In genomic region chr1:148808936-148809296, GRCh38 we compare ENCODE assay signal across 7 cellular contexts. TPM values are rescaled to one million over a fixed set of nuclear protein-coding genes. Genes with fewer than 3 reads are reported as not detected.
A peak's percentile ranks its signal among the peaks of the same experiment; 100 is the strongest.
DNase-seq lines count a peak whose midpoint lies in the region; ATAC-seq and TF ChIP-seq lines count a peak whose summit lies in the region.
"Not testable (repeated sequence)": the region's sequence is repeated elsewhere in the genome, so short reads cannot be mapped to it uniquely, and the experiment has no call there.

No MANE protein-coding gene starts in this region.

- CTCF ChIA-PET in IMR-90 (lab: Yijun Ruan, JAX), result not testable (repeated sequence)

- dilution Hi-C loops in IMR-90 (cut with HindIII; ENCODE audit: low sequenced_read_pairs, unreplicated experiment), result not testable (repeated sequence)

- TF ChIP-seq EP300 in gastroesophageal sphincter (IDR thresholded peaks at IDR 0.05), result not testable (repeated sequence)

- intact Hi-C loops in IMR-90 (cut with micrococcal nuclease); Right ventricle myocardium superior (cut with DNase I); psoas muscle (cut with DNase I): not testable (repeated sequence)

- not testable (repeated sequence) for H3K9ac ChIP-seq in IMR-90 (ENCODE audit: low read depth, low read length)

- H3K4me3 ChIP-seq in IMR-90 (ENCODE audit: insufficient read depth, low read depth, low read length); gastroesophageal sphincter; psoas muscle: not testable (repeated sequence)

- in situ Hi-C loops in IMR-90 (cut with MboI; ENCODE audit: low sequenced_read_pairs), result not testable (repeated sequence)

- H2BK120ac ChIP-seq in IMR-90 (ENCODE audit: low read depth, low read length), result not testable (repeated sequence)

- H3K36me3 ChIP-seq in IMR-90 (ENCODE audit: control insufficient read depth, insufficient read depth, low read length); gastroesophageal sphincter; psoas muscle (ENCODE audit: insufficient read depth in 1 of 2, low read depth in 1 of 2): not testable (repeated sequence)

- TF ChIP-seq POLR2A in IMR-90 (IDR thresholded peaks at IDR 0.05; ENCODE audit: low read depth, low read length); gastroesophageal sphincter (IDR thresholded peaks at IDR 0.05): not testable (repeated sequence)

- not testable (repeated sequence) for H2BK5ac ChIP-seq in IMR-90 (ENCODE audit: low read depth, low read length, poor library complexity, severe bottlenecking)

- WGBS in IMR-90 (ENCODE audit: extremely low coverage in 2 of 2, insufficient read length in 1 of 2), 2 experiments, result no CpG with 5 or more reads among the region's 6 CpGs
- WGBS in gastroesophageal sphincter (ENCODE audit: low coverage in 1 of 2), 2 donors, result no CpG with 5 or more reads among the region's 6 CpGs
- no CpG with 5 or more reads among the region's 6 CpGs for WGBS in psoas muscle, 3 donors

- not testable (repeated sequence) for H3K4me1 ChIP-seq in IMR-90 (ENCODE audit: control insufficient read depth, insufficient read depth, low read length); foreskin keratinocyte; gastroesophageal sphincter; psoas muscle

- H3K23ac ChIP-seq in IMR-90 (ENCODE audit: low read depth, low read length), result not testable (repeated sequence)

- TF ChIP-seq RAD21 in IMR-90 (IDR thresholded peaks at IDR 0.05; ENCODE audit: low read length), result not testable (repeated sequence)

- not testable (repeated sequence) for H2AFZ ChIP-seq in IMR-90 (replicated peaks; ENCODE audit: low read length, poor library complexity)

- DNase-seq in IMR-90; foreskin keratinocyte; Right ventricle myocardium superior; psoas muscle; stimulated activated naive CD8-positive, alpha-beta T cell treated with anti-CD3 and anti-CD28 coated beads, Interleukin-15, amount 100 ng/mL, for 72 hours: not testable (repeated sequence)

- H3K27ac ChIP-seq in IMR-90 (ENCODE audit: insufficient read depth, low read length); foreskin keratinocyte; gastroesophageal sphincter; psoas muscle: not testable (repeated sequence)

- TF ChIP-seq CTCF in IMR-90 (conservative IDR thresholded peaks at IDR 0.05; ENCODE audit: low read depth, low read length); foreskin keratinocyte (conservative IDR thresholded peaks at IDR 0.05); gastroesophageal sphincter (IDR thresholded peaks at IDR 0.05); psoas muscle (IDR thresholded peaks at IDR 0.05): not testable (repeated sequence)

- not testable (repeated sequence) for H3K4me1 Mint-ChIP-seq in stimulated activated naive CD8-positive, alpha-beta T cell treated with anti-CD3 and anti-CD28 coated beads, Interleukin-15, amount 100 ng/mL, for 72 hours

- H2BK20ac ChIP-seq in IMR-90 (ENCODE audit: low read depth, low read length), result not testable (repeated sequence)

- not testable (repeated sequence) for H3K4ac ChIP-seq in IMR-90 (ENCODE audit: low read depth, low read length)

- H3K4me2 ChIP-seq in IMR-90 (ENCODE audit: low read depth, low read length), result not testable (repeated sequence)

- not testable (repeated sequence) for H3K27me3 ChIP-seq in IMR-90 (ENCODE audit: control insufficient read depth, insufficient read depth, low read length); foreskin keratinocyte; gastroesophageal sphincter; psoas muscle (ENCODE audit: insufficient read depth in 3 of 3, low read length in 2 of 3)

- not testable (repeated sequence) for H3K56ac ChIP-seq in IMR-90 (ENCODE audit: extremely low read depth, insufficient read depth, low read length)

- not testable (repeated sequence) for H3K27ac Mint-ChIP-seq in stimulated activated naive CD8-positive, alpha-beta T cell treated with anti-CD3 and anti-CD28 coated beads, Interleukin-15, amount 100 ng/mL, for 72 hours

- H3K14ac ChIP-seq in IMR-90 (replicated peaks; ENCODE audit: low read depth, low read length), result not testable (repeated sequence)

- not testable (repeated sequence) for H3K9me3 Mint-ChIP-seq in stimulated activated naive CD8-positive, alpha-beta T cell treated with anti-CD3 and anti-CD28 coated beads, Interleukin-15, amount 100 ng/mL, for 72 hours

- not testable (repeated sequence) for H4K20me1 ChIP-seq in IMR-90 (ENCODE audit: insufficient read depth, low read length)

- POLR2A ChIA-PET in IMR-90 (lab: Charles Lee; ENCODE audit: unreplicated experiment), result not testable (repeated sequence)

- not testable (repeated sequence) for H2AK5ac ChIP-seq in IMR-90 (ENCODE audit: low read depth, low read length)

- H4K5ac ChIP-seq in IMR-90 (ENCODE audit: low read depth, low read length), result not testable (repeated sequence)

- H3K9me1 ChIP-seq in IMR-90 (ENCODE audit: insufficient read depth, low read length), result not testable (repeated sequence)

- not testable (repeated sequence) for H4K8ac ChIP-seq in IMR-90 (ENCODE audit: low read depth in 2 of 2, low read length in 2 of 2)

- not testable (repeated sequence) for H3K18ac ChIP-seq in IMR-90 (ENCODE audit: low read depth, low read length)

- H4K91ac ChIP-seq in IMR-90 (ENCODE audit: insufficient read depth, low read depth, low read length), result not testable (repeated sequence)

- not testable (repeated sequence) for H3K4me3 Mint-ChIP-seq in stimulated activated naive CD8-positive, alpha-beta T cell treated with anti-CD3 and anti-CD28 coated beads, Interleukin-15, amount 100 ng/mL, for 72 hours

- not testable (repeated sequence) for H3K9me3 ChIP-seq in IMR-90 (ENCODE audit: control insufficient read depth, insufficient read depth, low read length); gastroesophageal sphincter; psoas muscle

- H2BK15ac ChIP-seq in IMR-90 (ENCODE audit: low read depth, low read length), result not testable (repeated sequence)

- not testable (repeated sequence) for BruUV-seq in IMR-90 (replicated peaks; lab: Mats Ljungman, UMichigan)

- peak; percentile 46 for ATAC-seq in IMR-90 (ENCODE audit: low read depth)
- ATAC-seq in SK-N-SH treated with all-trans-retinoic acid at 6 μM for 48 hours, result peak; percentile 77
- peak; percentile 36 for ATAC-seq in foreskin keratinocyte
- ATAC-seq in gastroesophageal sphincter, result peak; percentile 25
- peak; percentile 25 for ATAC-seq in Right ventricle myocardium superior (ENCODE audit: poor library complexity)
- peak in 3 of 4 donors; percentile 16 to 62 (median 42) for ATAC-seq in psoas muscle
- ATAC-seq in stimulated activated naive CD8-positive, alpha-beta T cell treated with anti-CD3 and anti-CD28 coated beads, Interleukin-15, amount 100 ng/mL, for 72 hours, result peak; percentile 49

- not testable (repeated sequence) for H2AK9ac ChIP-seq in IMR-90 (replicated peaks; ENCODE audit: low read depth, low read length, poor library complexity)

- H3K27me3 Mint-ChIP-seq in stimulated activated naive CD8-positive, alpha-beta T cell treated with anti-CD3 and anti-CD28 coated beads, Interleukin-15, amount 100 ng/mL, for 72 hours, result not testable (repeated sequence)

- H3K79me1 ChIP-seq in IMR-90 (ENCODE audit: low read depth in 1 of 2, low read length in 2 of 2), result not testable (repeated sequence)

RNA-seq across cellular contexts. Expression of gene PDE4DIP, which starts 35.3 kb away (rescaled TPM):
- total RNA-seq in IMR-90 (2012; rRNA removed), result 71.4 and 74.4 TPM in 2 replicates
- polyA plus RNA-seq in IMR-90 (2012; rRNA removed), result 27.1 and 36.7 TPM in 2 replicates
- polyA plus RNA-seq in IMR-90 (2012; cell fraction: cytosol; rRNA removed), result 13.4 and 40.4 TPM in 2 replicates
- 42.6 and 113 TPM in 2 replicates for polyA plus RNA-seq in IMR-90 (2012; cell fraction: nucleus; rRNA removed; ENCODE audit: low replicate concordance)
- 35.8 and 37.9 TPM in 2 replicates for total RNA-seq in foreskin keratinocyte
- polyA plus RNA-seq in foreskin keratinocyte, result 18.9 and 22.1 TPM in 2 replicates
- 100 to 1,000 TPM; 170 to 293 (median 218) TPM for total RNA-seq in gastroesophageal sphincter
- 1,574 TPM for total RNA-seq in Right ventricle myocardium superior
- 1,000 to 10,000 TPM; 1,830 to 3,658 (median 2,938) TPM for total RNA-seq in psoas muscle
- 1,000 to 10,000 TPM in 2 of 3 donors, 100 to 1,000 TPM in 1; 368 to 2,569 (median 1,043) TPM for polyA plus RNA-seq in psoas muscle

Comparison
In these comparisons a context has a peak if more than half of its experiments do, and no peak if none do; other contexts are left out.
1. ATAC-seq: peak in every context shown above with its lines; median percentile 77 in SK-N-SH treated with all-trans-retinoic acid at 6 μM for 48 hours; 49 in stimulated activated naive CD8-positive, alpha-beta T cell treated with anti-CD3 and anti-CD28 coated beads, Interleukin-15, amount 100 ng/mL, for 72 hours; 46 in IMR-90; 42 in psoas muscle; 36 in foreskin keratinocyte; 25 in gastroesophageal sphincter; 25 in Right ventricle myocardium superior.